Comparison of ENCODE assay signal across 19 cellular contexts in the genomic region with DNA sequence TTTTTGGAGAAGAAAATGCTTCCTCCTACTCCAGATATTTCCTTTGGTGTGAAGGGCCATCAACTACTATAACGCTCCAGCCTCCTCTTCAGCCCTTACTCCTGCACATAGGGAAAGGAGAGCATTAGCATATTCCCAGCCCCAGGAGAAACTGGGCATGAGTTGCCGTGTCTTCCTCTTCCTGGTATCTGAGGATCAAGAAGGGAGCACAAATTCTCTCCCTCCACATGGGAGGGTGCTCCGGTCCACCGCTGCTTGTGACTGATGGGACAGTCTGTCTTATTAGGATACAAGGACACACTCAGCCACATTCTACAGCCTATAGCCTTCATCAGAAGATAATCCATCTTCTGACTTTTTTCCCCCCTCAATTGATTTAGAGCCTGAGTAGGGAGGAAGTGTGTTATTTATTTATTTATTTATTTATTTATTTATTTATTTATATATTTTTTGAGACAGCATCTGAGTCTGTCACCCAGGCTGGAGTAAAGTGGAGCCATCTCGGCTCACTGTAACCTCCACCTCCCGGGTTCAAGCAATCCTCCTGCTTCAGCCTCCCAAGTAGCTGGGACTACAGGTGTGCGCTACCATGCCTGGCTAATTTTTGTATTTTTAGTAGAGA. TPM values are rescaled to one million over a fixed set of nuclear protein-coding genes. Genes with fewer than 3 reads are reported as not detected.
"Had no signal": no experiment of that assay in that cellular context is flagged by ENCODE, and none has a peak within 500 bp of the region (broad histone marks: within the 10 kb centered on the region; RNA-seq: fewer than 3 reads in every experiment).

No MANE protein-coding gene starts in this region.

- ATAC-seq: activated CD4-positive, CD25-positive, alpha-beta regulatory T cell treated with anti-CD3 and anti-CD28 coated beads, Interleukin-2, amount 50 U/mL, for 24 hours; left lung; pancreas; stimulated activated memory B cell treated with anti-CD40 and anti-IgM and Interleukin-4, amounts not matched to agents 10 μg/mL and 1 μg/mL and 100 μg/mL, for 72 hours had no signal

- H3K27me3 Mint-ChIP-seq: activated naive CD4-positive, alpha-beta T cell treated with anti-CD3 and anti-CD28 coated beads, Interleukin-2, amount 50 U/mL, for 24 hours; activated T-cell treated with anti-CD3 and anti-CD28 coated beads, Interleukin-2, amount 50 U/mL, for 24 hours; stimulated activated memory B cell treated with anti-CD40 and anti-IgM and Interleukin-4, amounts not matched to agents 10 μg/mL and 1 μg/mL and 100 μg/mL, for 72 hours had no signal

- H3K4me3 Mint-ChIP-seq: activated naive CD4-positive, alpha-beta T cell treated with anti-CD3 and anti-CD28 coated beads, Interleukin-2, amount 50 U/mL, for 24 hours; activated T-cell treated with anti-CD3 and anti-CD28 coated beads, Interleukin-2, amount 50 U/mL, for 24 hours; memory B cell; neural crest cell; stimulated activated memory B cell treated with anti-CD40 and anti-IgM and Interleukin-4, amounts not matched to agents 10 μg/mL and 1 μg/mL and 100 μg/mL, for 72 hours had no signal

- H3K9me3 ChIP-seq: esophagus squamous epithelium, left lung, pancreas, thyroid gland, uterus had no signal

- H3K9me3 Mint-ChIP-seq: activated naive CD4-positive, alpha-beta T cell treated with anti-CD3 and anti-CD28 coated beads, Interleukin-2, amount 50 U/mL, for 24 hours; activated T-cell treated with anti-CD3 and anti-CD28 coated beads, Interleukin-2, amount 50 U/mL, for 24 hours; memory B cell; neural crest cell; stimulated activated memory B cell treated with anti-CD40 and anti-IgM and Interleukin-4, amounts not matched to agents 10 μg/mL and 1 μg/mL and 100 μg/mL, for 72 hours had no signal

- H3K27me3 ChIP-seq: esophagus squamous epithelium, left lung, pancreas, thyroid gland, uterus had no signal

- H3K36me3 Mint-ChIP-seq: activated naive CD4-positive, alpha-beta T cell treated with anti-CD3 and anti-CD28 coated beads, Interleukin-2, amount 50 U/mL, for 24 hours; memory B cell; stimulated activated memory B cell treated with anti-CD40 and anti-IgM and Interleukin-4, amounts not matched to agents 10 μg/mL and 1 μg/mL and 100 μg/mL, for 72 hours had no signal

- H3K36me3 ChIP-seq: esophagus squamous epithelium, left lung, pancreas, thyroid gland, uterus had no signal

- DNase-seq: activated CD4-positive, alpha-beta T cell treated with anti-CD3 and anti-CD28 coated beads, Interleukin-2, amount 50 U/mL, for 1 hour; activated effector memory CD4-positive, alpha-beta T cell treated with Interleukin-2 at 50 U/mL for 16 hours; central memory CD4-positive, alpha-beta T cell; cortex of kidney; effector CD4-positive, alpha-beta T cell; esophagus squamous epithelium; hippocampal formation; stimulated activated CD4-positive, alpha-beta T cell treated with anti-CD3 and anti-CD28 coated beads, Interleukin-2, amount 100 ng/mL, for 48 hours had no signal

- H3K4me1 Mint-ChIP-seq: memory B cell had no signal

- H3K27ac ChIP-seq: left lung, pancreas, thyroid gland had no signal

- H3K27ac Mint-ChIP-seq: activated naive CD4-positive, alpha-beta T cell treated with anti-CD3 and anti-CD28 coated beads, Interleukin-2, amount 50 U/mL, for 24 hours; activated T-cell treated with anti-CD3 and anti-CD28 coated beads, Interleukin-2, amount 50 U/mL, for 24 hours; memory B cell; stimulated activated memory B cell treated with anti-CD40 and anti-IgM and Interleukin-4, amounts not matched to agents 10 μg/mL and 1 μg/mL and 100 μg/mL, for 72 hours had no signal

- H3K4me3 ChIP-seq: esophagus squamous epithelium, left lung, pancreas, thyroid gland, uterus had no signal

RNA-seq across cellular contexts. Expression of a gene that starts 56.2 kb away (rescaled TPM):
- total RNA-seq: esophagus squamous epithelium, fibroblast of villous mesenchyme had no signal
